ENCODE assay signal across 33 cellular contexts in the genomic region with DNA sequence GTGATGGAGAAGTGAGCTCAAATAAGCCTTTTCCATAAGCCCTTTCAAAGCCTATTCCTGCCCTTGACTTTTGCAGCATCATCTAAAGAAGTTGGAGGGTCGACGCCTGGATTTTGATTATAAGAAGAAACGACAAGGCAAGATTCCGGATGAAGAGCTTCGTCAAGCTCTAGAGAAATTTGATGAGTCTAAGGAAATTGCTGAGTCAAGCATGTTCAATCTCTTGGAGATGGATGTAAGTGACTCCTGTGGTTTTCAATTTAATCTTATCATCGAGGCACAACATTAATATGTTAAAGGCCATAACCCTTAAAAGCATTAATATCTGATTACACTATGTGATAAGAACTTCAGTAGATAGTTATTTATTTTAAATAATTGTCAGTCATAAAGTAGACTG.
DNase-seq lines count a peak whose midpoint lies in the region; ATAC-seq, FAIRE-seq and TF ChIP-seq lines count a peak whose summit lies in the region.
"Had no signal": no experiment of that assay in that cellular context is flagged by ENCODE, and none has a peak within 500 bp of the region (broad histone marks: within the 10 kb centered on the region; RNA-seq: fewer than 3 reads in every experiment).

No MANE protein-coding gene starts in this region.

- DNase-seq in HepG2 (ENCODE audit: low spot score) (no peak), right lobe of liver (no peak), A549 (ENCODE audit: low read depth in 1 of 2, low spot score in 1 of 2) (no peak), D721Med (ENCODE audit: insufficient read length, low spot score) (no peak), IMR-90 (no peak), DMS53 (lab: John Stamatoyannopoulos, UW) (no peak), NCI-H524 treated with DMSO at 0.1 percent for 48 hours (lab: John Stamatoyannopoulos, UW) (no peak), NCI-H2029 treated with DMSO at 0.1 percent for 48 hours (lab: John Stamatoyannopoulos, UW) (no peak)
- DNase-seq: 8988T; ACHN; AML-193; BE2C; C1 segment of cervical spinal cord; Caco-2; Calu3; CD4-positive, alpha-beta memory T cell; CD4-positive, alpha-beta T cell; CD4-positive, CD25-positive, alpha-beta regulatory T cell; CD8-positive, alpha-beta memory T cell; CD8-positive, alpha-beta T cell; COR-L47; DMS 273 treated with DMSO at 0.1 percent for 48 hours; DMS153; DMS79; DMS79 treated with DMSO at 0.1 percent for 48 hours; DND-41; EL had no signal

- no peak overlapping the region for H3K4me3 ChIP-seq in HepG2 (replicated peaks in 1 of 3; ENCODE audit: insufficient read depth in 1 of 3, low read depth in 2 of 3, low read length in 3 of 3)
- no peak overlapping the region for H3K4me3 ChIP-seq in right lobe of liver
- no peak overlapping the region for H3K4me3 ChIP-seq in A549
- no peak overlapping the region for H3K4me3 ChIP-seq in IMR-90 (ENCODE audit: insufficient read depth, low read depth, low read length)
- H3K4me3 ChIP-seq: BLaER1; BLaER1 treated with 17β-estradiol and CSF1 and Interleukin-3, amounts not matched to agents 10 nM and 100 nM had no signal

- H3K56ac ChIP-seq in IMR-90 (ENCODE audit: extremely low read depth, insufficient read depth, low read length): no peak overlapping the region

- H3K9me3 ChIP-seq in HepG2 (ENCODE audit: low read length) (no peaks in the 10 kb centered on the region), right lobe of liver (no peaks in the 10 kb centered on the region), A549 (no peaks in the 10 kb centered on the region), IMR-90 (ENCODE audit: control insufficient read depth, insufficient read depth, low read length) (no peaks in the 10 kb centered on the region)
- H3K9me3 ChIP-seq: BE2C; BLaER1; BLaER1 treated with 17β-estradiol and CSF1 and Interleukin-3, amounts not matched to agents 10 nM and 100 nM; Caco-2 had no signal

- TF ChIP-seq POLR2A in HepG2 (IDR thresholded peaks at IDR 0.05; ENCODE audit: insufficient read depth in 1 of 2, low read depth in 2 of 2, low read length in 2 of 2): no peak
- no peak for TF ChIP-seq POLR2A in right lobe of liver (IDR thresholded peaks at IDR 0.05)
- TF ChIP-seq POLR2A in A549 (IDR thresholded peaks at IDR 0.05; ENCODE audit: low read length): no peak
- no peak for TF ChIP-seq POLR2A in IMR-90 (IDR thresholded peaks at IDR 0.05; ENCODE audit: low read depth, low read length)

- TF ChIP-seq RAD21 in HepG2 (CRISPR knock-in tag; IDR thresholded peaks at IDR 0.05) (no peak), A549 (conservative IDR thresholded peaks at IDR 0.05 in 1 of 2, IDR thresholded peaks at IDR 0.05 in 1 of 2) (no peak), IMR-90 (IDR thresholded peaks at IDR 0.05; ENCODE audit: low read length) (no peak)

- 2% methylated on average over 6 of the region's 6 CpGs for WGBS in HepG2 (ENCODE audit: low lambda C conversion rate)
- WGBS in right lobe of liver (ENCODE audit: insufficient coverage, low coverage, low lambda C conversion rate, missing lambda C conversion rate): 77% methylated on average over 6 of the region's 6 CpGs
- WGBS in A549 (ENCODE audit: missing lambda C conversion rate): 5% methylated on average over 6 of the region's 6 CpGs
- WGBS in IMR-90 (ENCODE audit: extremely low coverage in 2 of 2, insufficient read length in 1 of 2), 2 experiments: no CpG with 5 or more reads among the region's 6 CpGs

- dilution Hi-C loops in IMR-90 (cut with HindIII; ENCODE audit: low sequenced_read_pairs, unreplicated experiment): loop anchor here (25.0 kb wide), 1 partner anchor 252 kb away; no protein-coding TSS in a partner anchor

- H3K4ac ChIP-seq in IMR-90 (ENCODE audit: low read depth, low read length): no peak overlapping the region

- in situ Hi-C loops in HepG2 (cut with HindIII; ENCODE audit: extremely low pct_ligation_motif_present, low pct_unique_long_range_greater_than_20kb) (no loop called here), IMR-90 (cut with MboI; ENCODE audit: low sequenced_read_pairs) (no loop called here)

- no peak overlapping the region for H4K5ac ChIP-seq in IMR-90 (ENCODE audit: low read depth, low read length)

- CTCF ChIA-PET in HepG2 (lab: Yijun Ruan, JAX; ENCODE audit: low intra/inter-chr PET ratio, low total read pairs): no interaction called here
- CTCF ChIA-PET in A549 (lab: Yijun Ruan, JAX): interaction anchor here (1.6 to 1.8 kb wide), 2 partner anchors 22 to 28 kb away, joined by 3 to 9 read pairs; no protein-coding TSS in a partner anchor
- CTCF ChIA-PET in IMR-90 (lab: Yijun Ruan, JAX): interaction anchor here (0.5 kb wide), 1 partner anchor 10 kb away, joined by 4 read pairs; no protein-coding TSS in a partner anchor

- FAIRE-seq in HepG2 (lab: Jason Lieb, UNC): no peak
- no peak for FAIRE-seq in A549 (lab: Jason Lieb, UNC)
- peak; percentile 16 for FAIRE-seq in D721Med (lab: Jason Lieb, UNC)
- FAIRE-seq: A204.1, G401.6 had no signal

- TF ChIP-seq CTCF in HepG2 (CRISPR knock-in tag; IDR thresholded peaks at IDR 0.05) (no peak), right lobe of liver (IDR thresholded peaks at IDR 0.05) (no peak), A549 (IDR thresholded peaks at IDR 0.05) (no peak), D721Med (IDR thresholded peaks at IDR 0.05; ENCODE audit: insufficient read depth, missing control alignments) (no peak), IMR-90 (conservative IDR thresholded peaks at IDR 0.05; ENCODE audit: low read depth, low read length) (no peak)

- H3K79me1 ChIP-seq in IMR-90 (ENCODE audit: low read depth in 1 of 2, low read length in 2 of 2): no peaks in the 10 kb centered on the region

- ATAC-seq in HepG2 (no peak), right lobe of liver (no peak), A549 (no peak), IMR-90 (ENCODE audit: low read depth) (no peak)
- ATAC-seq: CD8-positive, alpha-beta T cell had no signal

- H3K36me3 ChIP-seq in HepG2 (replicated peaks in 1 of 2; ENCODE audit: control insufficient read depth in 1 of 2, insufficient read depth in 2 of 2, low read length in 2 of 2): no peaks in the 10 kb centered on the region
- H3K36me3 ChIP-seq in right lobe of liver: no peaks in the 10 kb centered on the region
- no peaks in the 10 kb centered on the region for H3K36me3 ChIP-seq in IMR-90 (ENCODE audit: control insufficient read depth, insufficient read depth, low read length)
- H3K36me3 ChIP-seq: BE2C; BLaER1; BLaER1 treated with 17β-estradiol and CSF1 and Interleukin-3, amounts not matched to agents 10 nM and 100 nM had no signal

- H3K4me1 ChIP-seq in HepG2 (ENCODE audit: insufficient read depth, low read length) (no peaks in the 10 kb centered on the region), right lobe of liver (no peaks in the 10 kb centered on the region), A549 (no peaks in the 10 kb centered on the region), IMR-90 (ENCODE audit: control insufficient read depth, insufficient read depth, low read length) (no peaks in the 10 kb centered on the region)
- H3K4me1 ChIP-seq: BE2C; BLaER1; BLaER1 treated with 17β-estradiol and CSF1 and Interleukin-3, amounts not matched to agents 10 nM and 100 nM; Caco-2 had no signal

- H2AFZ ChIP-seq in HepG2 (ENCODE audit: low read length) (no peak overlapping the region), IMR-90 (replicated peaks; ENCODE audit: low read length, poor library complexity) (no peak overlapping the region)

- H2AK5ac ChIP-seq in IMR-90 (ENCODE audit: low read depth, low read length): no peak overlapping the region

- H4K20me1 ChIP-seq in HepG2 (ENCODE audit: insufficient read depth, low read length) (no peaks in the 10 kb centered on the region), IMR-90 (ENCODE audit: insufficient read depth, low read length) (no peaks in the 10 kb centered on the region)
- H4K20me1 ChIP-seq: BLaER1; BLaER1 treated with 17β-estradiol and CSF1 and Interleukin-3, amounts not matched to agents 10 nM and 100 nM had no signal

- H3K9ac ChIP-seq in HepG2 (ENCODE audit: insufficient read depth, low read depth, low read length) (no peak overlapping the region), IMR-90 (ENCODE audit: low read depth, low read length) (no peak overlapping the region)
- H3K9ac ChIP-seq: BLaER1; BLaER1 treated with 17β-estradiol and CSF1 and Interleukin-3, amounts not matched to agents 10 nM and 100 nM had no signal

- BruUV-seq in HepG2 (replicated peaks; lab: Mats Ljungman, UMichigan): no TSS peak
- no TSS peak for BruUV-seq in IMR-90 (replicated peaks; lab: Mats Ljungman, UMichigan)

- TF ChIP-seq EP300 in HepG2 (IDR thresholded peaks at IDR 0.05; ENCODE audit: low read depth in 2 of 2, low read length in 2 of 2) (no peak), HepG2 (CRISPR knock-in tag; IDR thresholded peaks at IDR 0.05; ENCODE audit: borderline replicate concordance) (no peak), A549 (IDR thresholded peaks at IDR 0.05) (no peak)

- no peak overlapping the region for H3K18ac ChIP-seq in IMR-90 (ENCODE audit: low read depth, low read length)

- no peak overlapping the region for H2BK20ac ChIP-seq in IMR-90 (ENCODE audit: low read depth, low read length)

- no peak overlapping the region for H2AK9ac ChIP-seq in IMR-90 (replicated peaks; ENCODE audit: low read depth, low read length, poor library complexity)

- H3K27ac ChIP-seq in HepG2 (ENCODE audit: extremely low read length, insufficient read depth, low read length): no peak overlapping the region
- H3K27ac ChIP-seq in right lobe of liver: no peak overlapping the region
- no peak overlapping the region for H3K27ac ChIP-seq in A549
- H3K27ac ChIP-seq in IMR-90 (ENCODE audit: insufficient read depth, low read length): no peak overlapping the region
- H3K27ac ChIP-seq: 22Rv1; BLaER1; BLaER1 treated with 17β-estradiol and CSF1 and Interleukin-3, amounts not matched to agents 10 nM and 100 nM; C4-2B had no signal

- peaks cover 0 to 4% of the 10 kb centered on the region in 2 experiments; a peak in 1 of 5 replicates for H3K27me3 ChIP-seq in HepG2 (ENCODE audit: control insufficient read depth in 1 of 2, insufficient read depth in 2 of 2, low read length in 2 of 2)
- H3K27me3 ChIP-seq in right lobe of liver: peaks cover 0 to 5% of the 10 kb centered on the region in 2 donors
- no peaks in the 10 kb centered on the region; the same call in 1 of the 2 replicates for H3K27me3 ChIP-seq in IMR-90 (ENCODE audit: control insufficient read depth, insufficient read depth, low read length)
- H3K27me3 ChIP-seq: BLaER1; BLaER1 treated with 17β-estradiol and CSF1 and Interleukin-3, amounts not matched to agents 10 nM and 100 nM had no signal

- H3K9me1 ChIP-seq in IMR-90 (ENCODE audit: insufficient read depth, low read length): no peaks in the 10 kb centered on the region

- H4K8ac ChIP-seq in IMR-90 (ENCODE audit: low read depth in 2 of 2, low read length in 2 of 2): no peak overlapping the region

- no peak overlapping the region for H3K23ac ChIP-seq in IMR-90 (ENCODE audit: low read depth, low read length)

- no peak overlapping the region for H2BK120ac ChIP-seq in IMR-90 (ENCODE audit: low read depth, low read length)

- no peak overlapping the region for H2BK5ac ChIP-seq in IMR-90 (ENCODE audit: low read depth, low read length, poor library complexity, severe bottlenecking)

- H3K4me2 ChIP-seq in HepG2 (ENCODE audit: low read depth, low read length) (no peak overlapping the region), A549 (no peak overlapping the region), IMR-90 (ENCODE audit: low read depth, low read length) (no peak overlapping the region)
- H3K4me2 ChIP-seq: BLaER1; BLaER1 treated with 17β-estradiol and CSF1 and Interleukin-3, amounts not matched to agents 10 nM and 100 nM had no signal

- intact Hi-C loops in HepG2 (cut with micrococcal nuclease; ENCODE audit: unreplicated experiment) (no loop called here), right lobe of liver (cut with DNase I) (no loop called here), IMR-90 (cut with micrococcal nuclease) (no loop called here)

- no peaks in the 10 kb centered on the region for H3K79me2 ChIP-seq in HepG2 (ENCODE audit: insufficient read depth, low read length)

- no peak overlapping the region for H2BK15ac ChIP-seq in IMR-90 (ENCODE audit: low read depth, low read length)

- H4K91ac ChIP-seq in IMR-90 (ENCODE audit: insufficient read depth, low read depth, low read length): no peak overlapping the region

- POLR2A ChIA-PET in HepG2 (lab: Yijun Ruan, JAX): no interaction called here
- POLR2A ChIA-PET in A549 (lab: Yijun Ruan, JAX): no interaction called here
- POLR2A ChIA-PET in IMR-90 (lab: Charles Lee; ENCODE audit: unreplicated experiment): no interaction called here

- H3K14ac ChIP-seq in IMR-90 (replicated peaks; ENCODE audit: low read depth, low read length): no peak overlapping the region
